ENCODE assay signal across 8 cellular contexts in the genomic region with DNA sequence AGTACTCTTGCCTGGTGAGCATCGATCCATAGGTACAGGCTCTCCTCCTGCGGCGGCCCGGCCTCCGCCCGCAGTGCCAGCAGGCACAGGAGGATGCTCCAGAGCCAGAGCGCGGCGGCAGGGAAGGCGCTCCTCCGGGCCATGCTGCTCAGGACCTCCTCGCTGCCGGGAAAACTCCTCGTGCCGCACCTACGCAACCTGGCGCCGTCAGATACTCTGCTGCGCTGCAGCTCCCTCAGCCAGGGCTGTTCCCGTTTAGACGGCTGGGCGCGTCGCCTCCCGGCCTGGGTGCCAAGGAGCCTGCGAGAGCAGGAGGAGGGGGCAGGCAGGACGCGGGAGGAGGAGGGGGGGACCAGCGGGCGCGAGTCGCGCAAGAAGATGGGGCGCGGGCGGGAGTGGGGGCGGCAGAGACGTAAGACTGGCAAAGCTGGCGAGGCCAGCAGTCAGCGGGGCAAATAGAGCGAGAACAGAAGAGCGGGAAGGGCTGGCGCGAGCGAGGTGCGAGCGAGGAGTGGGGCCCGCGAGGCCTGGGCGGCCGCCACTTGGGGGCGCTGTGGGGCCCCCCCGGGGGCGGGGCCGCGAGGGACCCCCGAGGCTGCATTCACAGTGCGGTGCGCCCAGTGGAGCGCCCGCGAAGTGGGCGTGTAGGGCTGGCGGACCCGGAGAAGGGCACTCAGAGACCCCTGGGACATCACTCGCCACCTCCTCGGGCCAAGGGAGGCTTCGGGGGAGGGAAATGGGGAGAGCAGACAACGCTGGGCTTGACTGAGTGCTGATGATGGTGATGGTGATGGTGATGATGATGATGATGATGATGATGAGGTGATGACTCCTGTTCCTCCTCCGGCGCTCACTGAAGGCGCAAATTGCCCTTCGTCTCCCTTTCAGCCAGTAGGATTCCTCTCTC.
A peak's percentile ranks its signal among the peaks of the same experiment; 100 is the strongest.
DNase-seq lines count a peak whose midpoint lies in the region; ATAC-seq lines count a peak whose summit lies in the region.

A gene with protein sequence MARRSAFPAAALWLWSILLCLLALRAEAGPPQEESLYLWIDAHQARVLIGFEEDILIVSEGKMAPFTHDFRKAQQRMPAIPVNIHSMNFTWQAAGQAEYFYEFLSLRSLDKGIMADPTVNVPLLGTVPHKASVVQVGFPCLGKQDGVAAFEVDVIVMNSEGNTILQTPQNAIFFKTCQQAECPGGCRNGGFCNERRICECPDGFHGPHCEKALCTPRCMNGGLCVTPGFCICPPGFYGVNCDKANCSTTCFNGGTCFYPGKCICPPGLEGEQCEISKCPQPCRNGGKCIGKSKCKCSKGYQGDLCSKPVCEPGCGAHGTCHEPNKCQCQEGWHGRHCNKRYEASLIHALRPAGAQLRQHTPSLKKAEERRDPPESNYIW (minus strand): TSS at position 257 of the 907 bp plus-strand sequence. CDS start 114 bp downstream, at position 143.

- H3K9me3 ChIP-seq in iPS-15b (ENCODE audit: control insufficient read depth, insufficient read depth, low read length), result no peaks in the 10 kb centered on the region

- peaks cover 46% of the 10 kb centered on the region for H3K27me3 ChIP-seq in iPS-15b (ENCODE audit: control insufficient read depth, insufficient read depth, low read length)

- H3K4me3 ChIP-seq in iPS-15b (ENCODE audit: low read depth, low read length), result peak within 1 kb of the TSS; percentile 70

- peak; percentile 70 for DNase-seq in COLO668 (lab: John Stamatoyannopoulos, UW; ENCODE audit: unreplicated experiment)
- DNase-seq in NCI-H2171 (lab: John Stamatoyannopoulos, UW), result peak; percentile 50
- peak in 36 of 56 donors; percentile 1 to 75 (median 28) for DNase-seq in amygdala (lab: John Stamatoyannopoulos, UW)
- DNase-seq in stimulated activated CD4-positive, alpha-beta T cell treated with anti-CD3 and anti-CD28 coated beads, Interleukin-2, amount 100 ng/mL, for 24 hours, result peak; percentile 23 to 37
- no peak for DNase-seq in dedifferentiated amniotic fluid mesenchymal stem cell (ENCODE audit: extremely low spot score)

- no peak within 1 kb of the TSS for H3K9ac ChIP-seq in iPS-15b (ENCODE audit: low read depth, low read length)

- no peaks in the 10 kb centered on the region for H3K36me3 ChIP-seq in iPS-15b (ENCODE audit: control insufficient read depth, insufficient read depth, low read length)

- H3K4me1 ChIP-seq in iPS-15b (ENCODE audit: control insufficient read depth, insufficient read depth, low read length), result no peaks in the 10 kb centered on the region

- ATAC-seq in GM21447 (IDR thresholded peaks at IDR 0.05; ENCODE audit: unreplicated experiment) (peak; percentile 65), HG02763 (IDR thresholded peaks at IDR 0.05; ENCODE audit: unreplicated experiment) (no peak)
